In genomic region chr11:12114487-12115033, GRCh38 we compare ENCODE assay signal across 18 cellular contexts. TPM values are rescaled to one million over a fixed set of nuclear protein-coding genes. Genes with fewer than 3 reads are reported as not detected.
A peak's percentile ranks its signal among the peaks of the same experiment; 100 is the strongest.
DNase-seq lines count a peak whose midpoint lies in the region; ATAC-seq and TF ChIP-seq lines count a peak whose summit lies in the region.
"Had no signal": no experiment of that assay in that cellular context is flagged by ENCODE, and none has a peak within 500 bp of the region (broad histone marks: within the 10 kb centered on the region; RNA-seq: fewer than 3 reads in every experiment).

No MANE protein-coding gene starts in this region.

- peak overlapping the region; percentile 26 to 71 for H3K18ac ChIP-seq in mesenchymal stem cell (ENCODE audit: low read depth in 1 of 2, low read length in 2 of 2)

- no peak overlapping the region for H2BK5ac ChIP-seq in mesenchymal stem cell (ENCODE audit: low read depth, low read length, poor library complexity, severe bottlenecking)

- H3K4ac ChIP-seq in mesenchymal stem cell (ENCODE audit: low read depth in 1 of 2, low read length in 2 of 2) = peak overlapping the region in 1 of 2 experiments; percentile 55

- no peak overlapping the region for H2BK15ac ChIP-seq in mesenchymal stem cell (ENCODE audit: low read depth, poor library complexity, severe bottlenecking)

- WGBS in mesenchymal stem cell = 42% methylated on average over 15 of the region's 16 CpGs
- 69 to 77% methylated on average over 16 of the region's 16 CpGs for WGBS in tibial nerve, 2 donors
- WGBS in spleen, 5 donors = 67 to 81% (median 76%) methylated on average over 16 of the region's 16 CpGs

- no peak overlapping the region for H4K8ac ChIP-seq in mesenchymal stem cell (ENCODE audit: low read length)

- H3K27ac ChIP-seq in cardiac muscle cell (peak overlapping the region; percentile 40), mesenchymal stem cell (ENCODE audit: low read length, poor library complexity, severe bottlenecking) (no peak overlapping the region), tibial nerve (peak overlapping the region in 3 of 4 donors; percentile 22 to 95 (median 74)), spleen (no peak overlapping the region)
- H3K27ac ChIP-seq: A549, VCaP had no signal

- H3K4me3 ChIP-seq in cardiac muscle cell = no peak overlapping the region
- no peak overlapping the region for H3K4me3 ChIP-seq in mesenchymal stem cell (ENCODE audit: insufficient read depth in 1 of 2, low read depth in 1 of 2, low read length in 2 of 2)
- H3K4me3 ChIP-seq in tibial nerve = peak overlapping the region in 1 of 4 donors; percentile 13
- no peak overlapping the region for H3K4me3 ChIP-seq in spleen
- H3K4me3 ChIP-seq: A549 had no signal

- DNase-seq in cardiac muscle cell (ENCODE audit: low read depth in 1 of 2, low spot score in 1 of 2) (peak in 1 of 2 donors; percentile 84), Right ventricle myocardium superior (no peak), cerebellar cortex (ENCODE audit: low spot score) (peak; percentile 39), mesenchymal stem cell (peak; percentile 95), tibial nerve (ENCODE audit: low spot score in 2 of 2) (no peak), NCI-H748 (lab: John Stamatoyannopoulos, UW; ENCODE audit: unreplicated experiment) (no peak), spleen (no peak)
- DNase-seq in activated CD4-positive, alpha-beta T cell treated with anti-CD3 and anti-CD28 coated beads for 48 hours = no peak
- DNase-seq: effector memory CD8-positive, alpha-beta T cell; GDM1; KG1; left cardiac atrium; NCI-H187 treated with DMSO at 0.1 percent for 48 hours; NCI-H526; SIG-M5; substantia nigra had no signal

- no peak overlapping the region for H2AFZ ChIP-seq in mesenchymal stem cell (ENCODE audit: low read depth, low read length)

- peak overlapping the region in 1 of 2 experiments; percentile 5 for H3K23ac ChIP-seq in mesenchymal stem cell (ENCODE audit: low read length in 2 of 2)

- intact Hi-C loops in Right ventricle myocardium superior (cut with DNase I) = no loop called here
- intact Hi-C loops in spleen (cut with DNase I; ENCODE audit: low total_unique reads) = no loop called here

- no peak overlapping the region for H3K14ac ChIP-seq in mesenchymal stem cell (ENCODE audit: low read length in 2 of 2)

- H3K27me3 ChIP-seq in cardiac muscle cell = no peaks in the 10 kb centered on the region
- no peaks in the 10 kb centered on the region for H3K27me3 ChIP-seq in mesenchymal stem cell (ENCODE audit: control insufficient read depth in 1 of 2, insufficient read depth in 1 of 2, low read length in 2 of 2)
- no peaks in the 10 kb centered on the region for H3K27me3 ChIP-seq in tibial nerve
- H3K27me3 ChIP-seq in spleen (replicated peaks in 1 of 7) = peaks cover 0 to 22% (median 0%) of the 10 kb centered on the region in 7 donors

- no peak overlapping the region for H3K4me2 ChIP-seq in mesenchymal stem cell (ENCODE audit: low read length, poor library complexity, severe bottlenecking)
- H3K4me2 ChIP-seq: A549 had no signal

- TF ChIP-seq CTCF in cardiac muscle cell (IDR thresholded peaks at IDR 0.05; ENCODE audit: low read depth, low read length) (no peak), tibial nerve (IDR thresholded peaks at IDR 0.05) (no peak), spleen (IDR thresholded peaks at IDR 0.05 in 8 of 11, conservative IDR thresholded peaks at IDR 0.05 in 3 of 11) (no peak)

- no peaks in the 10 kb centered on the region for H3K36me3 ChIP-seq in cardiac muscle cell
- H3K36me3 ChIP-seq in mesenchymal stem cell (ENCODE audit: control insufficient read depth in 1 of 2, insufficient read depth in 2 of 2, low read depth in 1 of 2, low read length in 2 of 2) = peaks cover 0 to 16% of the 10 kb centered on the region in 2 experiments
- H3K36me3 ChIP-seq in tibial nerve = no peaks in the 10 kb centered on the region
- H3K36me3 ChIP-seq in spleen = no peaks in the 10 kb centered on the region

- peak overlapping the region; percentile 42 for H2AK5ac ChIP-seq in mesenchymal stem cell (ENCODE audit: low read length, severe bottlenecking)

- peaks cover 52% of the 10 kb centered on the region for H3K4me1 ChIP-seq in cardiac muscle cell (ENCODE audit: low read depth)
- peaks cover 36% of the 10 kb centered on the region for H3K4me1 ChIP-seq in mesenchymal stem cell (ENCODE audit: control insufficient read depth, insufficient read depth, low read depth, low read length)
- peaks cover 0 to 55% (median 21%) of the 10 kb centered on the region in 4 donors for H3K4me1 ChIP-seq in tibial nerve
- H3K4me1 ChIP-seq in spleen = peaks cover 6 to 45% (median 27%) of the 10 kb centered on the region in 6 donors

- H3K9ac ChIP-seq in mesenchymal stem cell (ENCODE audit: low read length) = no peak overlapping the region

- peak in 1 of 2 donors; percentile 57 for TF ChIP-seq EP300 in tibial nerve (IDR thresholded peaks at IDR 0.05)

- H3K79me1 ChIP-seq in mesenchymal stem cell (replicated peaks; ENCODE audit: low read length, poor library complexity, severe bottlenecking) = peaks cover 13% of the 10 kb centered on the region

- H2BK12ac ChIP-seq in mesenchymal stem cell (ENCODE audit: low read length in 2 of 2) = peak overlapping the region in 1 of 2 experiments; percentile 75

- no peak for ATAC-seq in Right ventricle myocardium superior (ENCODE audit: poor library complexity)
- ATAC-seq: A549; effector memory CD8-positive, alpha-beta T cell; left cardiac atrium had no signal

- H3K9me3 ChIP-seq in cardiac muscle cell (ENCODE audit: low read depth) (no peaks in the 10 kb centered on the region), mesenchymal stem cell (ENCODE audit: control insufficient read depth, low read length) (no peaks in the 10 kb centered on the region), tibial nerve (no peaks in the 10 kb centered on the region), spleen (no peaks in the 10 kb centered on the region)
- H3K9me3 ChIP-seq: A549 had no signal

- H4K91ac ChIP-seq in mesenchymal stem cell (ENCODE audit: low read length) = no peak overlapping the region

- TF ChIP-seq POLR2A in tibial nerve (IDR thresholded peaks at IDR 0.05) (no peak), spleen (IDR thresholded peaks at IDR 0.05) (no peak)

- H2BK120ac ChIP-seq in mesenchymal stem cell (ENCODE audit: low read depth, low read length) = no peak overlapping the region

RNA-seq across cellular contexts. Expression of gene MICAL2, which starts 4.2 kb away (rescaled TPM):
- 123 and 178 TPM in 2 replicates for total RNA-seq in cardiac muscle cell
- polyA plus RNA-seq in cardiac muscle cell = 153 and 191 TPM in 2 replicates
- total RNA-seq in Right ventricle myocardium superior = 34.8 TPM
- polyA plus RNA-seq in mesenchymal stem cell (2013, experiment 1 of 2) = 96.9 TPM
- polyA plus RNA-seq in mesenchymal stem cell (2013, experiment 2 of 2) = 100 TPM
- total RNA-seq in tibial nerve = 100 to 1,000 TPM in 2 of 4 donors, 10 to 100 TPM in 2; 87.0 to 136 (median 101) TPM
- total RNA-seq in spleen = 10 to 100 TPM; 18.6 to 50.8 (median 36.4) TPM
- polyA plus RNA-seq in spleen = 1 to 10 TPM; 1.9 to 4.6 (median 2.2) TPM

Comparison
In these comparisons a context has a peak if more than half of its experiments do, and no peak if none do; other contexts are left out.
1. DNase-seq: peak in cerebellar cortex (single experiment) and mesenchymal stem cell (single experiment); none in Right ventricle myocardium superior (single experiment), tibial nerve (0 of 2), activated CD4-positive, alpha-beta T cell treated with anti-CD3 and anti-CD28 coated beads for 48 hours (single experiment), NCI-H748 (single experiment) and spleen (single experiment).
2. H3K27ac ChIP-seq: peak in cardiac muscle cell (single experiment) and tibial nerve (3 of 4); none in mesenchymal stem cell (single experiment) and spleen (0 of 8).